Comparison of ENCODE assay signal across 3 cellular contexts in genomic region chr7:20064181-20064970, GRCh38.
TF ChIP-seq lines count a peak whose summit lies in the region.

No MANE protein-coding gene starts in this region.

TF ChIP-seq in IMR-90, 13 proteins besides CTCF, POLR2A, EP300 and RAD21:
- TF ChIP-seq USF2 (IDR thresholded peaks at IDR 0.05; ENCODE audit: low read depth, low read length) = no peak
- TF ChIP-seq CHD1 (IDR thresholded peaks at IDR 0.05; ENCODE audit: low read depth, low read length) = no peak
- TF ChIP-seq MAZ (IDR thresholded peaks at IDR 0.05; ENCODE audit: borderline replicate concordance, low read depth, low read length) = no peak
- TF ChIP-seq BHLHE40 (IDR thresholded peaks at IDR 0.05; ENCODE audit: low read depth, low read length) = no peak
- TF ChIP-seq MXI1 (IDR thresholded peaks at IDR 0.05; ENCODE audit: borderline replicate concordance, low read depth, low read length) = no peak
- no peak for TF ChIP-seq RFX5 (IDR thresholded peaks at IDR 0.05; ENCODE audit: low read depth, low read length)
- no peak for TF ChIP-seq FOS (IDR thresholded peaks at IDR 0.05; ENCODE audit: low read depth, low read length)
- TF ChIP-seq, protein P1, sequence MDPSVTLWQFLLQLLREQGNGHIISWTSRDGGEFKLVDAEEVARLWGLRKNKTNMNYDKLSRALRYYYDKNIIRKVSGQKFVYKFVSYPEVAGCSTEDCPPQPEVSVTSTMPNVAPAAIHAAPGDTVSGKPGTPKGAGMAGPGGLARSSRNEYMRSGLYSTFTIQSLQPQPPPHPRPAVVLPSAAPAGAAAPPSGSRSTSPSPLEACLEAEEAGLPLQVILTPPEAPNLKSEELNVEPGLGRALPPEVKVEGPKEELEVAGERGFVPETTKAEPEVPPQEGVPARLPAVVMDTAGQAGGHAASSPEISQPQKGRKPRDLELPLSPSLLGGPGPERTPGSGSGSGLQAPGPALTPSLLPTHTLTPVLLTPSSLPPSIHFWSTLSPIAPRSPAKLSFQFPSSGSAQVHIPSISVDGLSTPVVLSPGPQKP (IDR thresholded peaks at IDR 0.05; ENCODE audit: borderline replicate concordance, low read depth, low read length) = no peak
- TF ChIP-seq SMC3 (IDR thresholded peaks at IDR 0.05; ENCODE audit: low read depth, low read length) = no peak
- TF ChIP-seq MAFK (IDR thresholded peaks at IDR 0.05; ENCODE audit: low read depth, low read length) = no peak
- no peak for TF ChIP-seq NFE2L2 (IDR thresholded peaks at IDR 0.05; ENCODE audit: low read depth, low read length)
- no peak for TF ChIP-seq CEBPB (IDR thresholded peaks at IDR 0.05; ENCODE audit: low read depth, low read length)
- no peak for TF ChIP-seq RCOR1 (IDR thresholded peaks at IDR 0.05; ENCODE audit: insufficient replicate concordance, low read length)
TF ChIP-seq in IMR-90: peak in this region for 0.

TF ChIP-seq in H1, 55 proteins besides CTCF, POLR2A, EP300 and RAD21:
- no peak for TF ChIP-seq CHD2 (IDR thresholded peaks at IDR 0.05; ENCODE audit: low read length)
- no peak for TF ChIP-seq KDM5A (IDR thresholded peaks at IDR 0.05; ENCODE audit: low read length)
- no peak for TF ChIP-seq EZH2 (IDR thresholded peaks at IDR 0.05; ENCODE audit: low read depth, low read length, severe bottlenecking)
- TF ChIP-seq SP2 (IDR thresholded peaks at IDR 0.05; ENCODE audit: low read length) = no peak
- TF ChIP-seq BACH1 (IDR thresholded peaks at IDR 0.05; ENCODE audit: low read length) = no peak
- no peak for TF ChIP-seq SIRT6 (IDR thresholded peaks at IDR 0.05; ENCODE audit: low read length)
- no peak for TF ChIP-seq TCF12 (IDR thresholded peaks at IDR 0.05; ENCODE audit: low read depth, low read length)
- TF ChIP-seq SP1 (IDR thresholded peaks at IDR 0.05; ENCODE audit: low read depth, low read length) = no peak
- no peak for TF ChIP-seq TAF7 (optimal IDR thresholded peaks at IDR 0.05; ENCODE audit: borderline replicate concordance, low read depth, low read length)
- no peak for TF ChIP-seq BRCA1 (IDR thresholded peaks at IDR 0.05; ENCODE audit: low read depth, low read length)
- no peak for TF ChIP-seq EGR1 (IDR thresholded peaks at IDR 0.05; ENCODE audit: borderline replicate concordance, low read depth, low read length)

TF ChIP-seq in neural cell, 6 proteins besides CTCF, POLR2A, EP300 and RAD21:
- no peak for TF ChIP-seq TAF1 (IDR thresholded peaks at IDR 0.05; ENCODE audit: low read depth)
- TF ChIP-seq EZH2 (IDR thresholded peaks at IDR 0.05; ENCODE audit: borderline replicate concordance, insufficient read depth, low read length, poor library complexity, severe bottlenecking) = no peak
- TF ChIP-seq SMC3 (conservative IDR thresholded peaks at IDR 0.05; ENCODE audit: poor library complexity) = no peak
- TF ChIP-seq MXI1 (conservative IDR thresholded peaks at IDR 0.05; ENCODE audit: poor library complexity, severe bottlenecking) = no peak
